In genomic region chr16:87954826-87955225, GRCh38 we compare ENCODE assay signal across 14 cellular contexts. TPM values are rescaled to one million over a fixed set of nuclear protein-coding genes. Genes with fewer than 3 reads are reported as not detected.
A peak's percentile ranks its signal among the peaks of the same experiment; 100 is the strongest.
DNase-seq lines count a peak whose midpoint lies in the region; ATAC-seq and TF ChIP-seq lines count a peak whose summit lies in the region.
"Had no signal": no experiment of that assay in that cellular context is flagged by ENCODE, and none has a peak within 500 bp of the region (broad histone marks: within the 10 kb centered on the region; RNA-seq: fewer than 3 reads in every experiment).

No MANE protein-coding gene starts in this region.

- no peaks in the 10 kb centered on the region for H3K27me3 ChIP-seq in BLaER1 treated with 17β-estradiol and CSF1 and Interleukin-3, amounts not matched to agents 10 nM and 100 nM
- no peaks in the 10 kb centered on the region for H3K27me3 ChIP-seq in neural progenitor cell
- H3K27me3 ChIP-seq in HAP-1 (ENCODE audit: low read depth) = no peaks in the 10 kb centered on the region
- H3K27me3 ChIP-seq in BE2C = no peaks in the 10 kb centered on the region

- TF ChIP-seq CTCF in RWPE1 (conservative IDR thresholded peaks at IDR 0.05; ENCODE audit: low read depth) (no peak), endothelial cell (IDR thresholded peaks at IDR 0.05; ENCODE audit: unreplicated experiment) (no peak), neural progenitor cell (IDR thresholded peaks at IDR 0.05) (no peak), BE2C (IDR thresholded peaks at IDR 0.05; ENCODE audit: low read depth, low read length) (no peak)

- peaks cover 0 to 40% (median 27%) of the 10 kb centered on the region in 11 experiments; a peak in 14 of 22 replicates for H3K36me3 ChIP-seq in BLaER1 treated with 17β-estradiol and CSF1 and Interleukin-3, amounts not matched to agents 10 nM and 100 nM
- H3K36me3 ChIP-seq in neural progenitor cell = no peaks in the 10 kb centered on the region
- H3K36me3 ChIP-seq in HAP-1 (replicated peaks) = peaks cover 29% of the 10 kb centered on the region
- peaks cover 4% of the 10 kb centered on the region for H3K36me3 ChIP-seq in BE2C

- no peak overlapping the region for H3K4me3 Mint-ChIP-seq in endothelial cell (ENCODE audit: unreplicated experiment)
- no peak overlapping the region for H3K4me3 Mint-ChIP-seq in neural progenitor cell

- peak overlapping the region in 2 of 10 experiments; percentile 4 to 6; a peak in 1 of 20 replicates for H3K4me3 ChIP-seq in BLaER1 treated with 17β-estradiol and CSF1 and Interleukin-3, amounts not matched to agents 10 nM and 100 nM
- H3K4me3 ChIP-seq in neural progenitor cell = no peak overlapping the region
- H3K4me3 ChIP-seq in HAP-1 = no peak overlapping the region
- no peak overlapping the region for H3K4me3 ChIP-seq in BE2C (ENCODE audit: low read depth, low read length)

- peak overlapping the region; percentile 87 to 100 (median 96) for H3K4me2 ChIP-seq in BLaER1 treated with 17β-estradiol and CSF1 and Interleukin-3, amounts not matched to agents 10 nM and 100 nM
- H3K4me2 ChIP-seq in neural progenitor cell = no peak overlapping the region

- POLR2A ChIA-PET in RWPE1 (lab: Yijun Ruan, JAX; ENCODE audit: low non-redundant PET) = no interaction called here

- H3K27ac Mint-ChIP-seq in endothelial cell (ENCODE audit: unreplicated experiment) = peak overlapping the region; percentile 97
- H3K27ac Mint-ChIP-seq in neural progenitor cell = no peak overlapping the region

- no peak for ATAC-seq in HG03097 (IDR thresholded peaks at IDR 0.05; ENCODE audit: low FRiP score, unreplicated experiment)

- H3K4me1 ChIP-seq in BLaER1 treated with 17β-estradiol and CSF1 and Interleukin-3, amounts not matched to agents 10 nM and 100 nM = peaks cover 80 to 85% (median 83%) of the 10 kb centered on the region in 10 experiments
- peaks cover 22% of the 10 kb centered on the region for H3K4me1 ChIP-seq in neural progenitor cell
- H3K4me1 ChIP-seq in HAP-1 = peaks cover 12% of the 10 kb centered on the region
- peaks cover 8% of the 10 kb centered on the region; the same call in 1 of the 2 replicates for H3K4me1 ChIP-seq in BE2C

- H3K79me2 ChIP-seq in neural progenitor cell (ENCODE audit: low read depth) = peaks cover 83% of the 10 kb centered on the region

- H3K4me1 Mint-ChIP-seq in endothelial cell (ENCODE audit: unreplicated experiment) = peaks cover 55% of the 10 kb centered on the region
- peaks cover 35% of the 10 kb centered on the region for H3K4me1 Mint-ChIP-seq in neural progenitor cell

- CTCF ChIA-PET in RWPE1 (lab: Yijun Ruan, JAX) = no interaction called here

- H3K36me3 Mint-ChIP-seq in endothelial cell (ENCODE audit: low read depth, unreplicated experiment) (peaks cover 19% of the 10 kb centered on the region), neural progenitor cell (peaks cover 15% of the 10 kb centered on the region)

- no peaks in the 10 kb centered on the region for H3K9me3 ChIP-seq in BLaER1 treated with 17β-estradiol and CSF1 and Interleukin-3, amounts not matched to agents 10 nM and 100 nM (replicated peaks in 1 of 11)
- H3K9me3 ChIP-seq in neural progenitor cell (ENCODE audit: low read depth) (no peaks in the 10 kb centered on the region), HAP-1 (no peaks in the 10 kb centered on the region), BE2C (no peaks in the 10 kb centered on the region)

- no peak overlapping the region for H2AFZ ChIP-seq in neural progenitor cell (replicated peaks)

- no peak for DNase-seq in RWPE1 (ENCODE audit: low spot score)
- DNase-seq in endothelial cell (ENCODE audit: low spot score) = no peak
- no peak for DNase-seq in neural progenitor cell (ENCODE audit: low spot score)
- no peak for DNase-seq in HAP-1 (ENCODE audit: low spot score in 2 of 2)
- no peak for DNase-seq in BE2C
- DNase-seq in NCI-H510A treated with DMSO at 0.1 percent for 48 hours (lab: John Stamatoyannopoulos, UW) = no peak
- DNase-seq: mesendoderm, NCI-H2029 had no signal

- H3K27me3 Mint-ChIP-seq in endothelial cell (ENCODE audit: unreplicated experiment) (no peaks in the 10 kb centered on the region), neural progenitor cell (ENCODE audit: insufficient read depth, low read depth) (no peaks in the 10 kb centered on the region)

- in situ Hi-C loops in HAP-1 (cut with MboI; ENCODE audit: low sequenced_read_pairs) = no loop called here

- H3K9ac ChIP-seq in BLaER1 treated with 17β-estradiol and CSF1 and Interleukin-3, amounts not matched to agents 10 nM and 100 nM = peak overlapping the region; percentile 99 to 100 (median 100); a peak in 21 of 22 replicates
- H3K9ac ChIP-seq in neural progenitor cell = peak overlapping the region; percentile 11

- no peaks in the 10 kb centered on the region for H3K9me3 Mint-ChIP-seq in endothelial cell (ENCODE audit: unreplicated experiment)
- H3K9me3 Mint-ChIP-seq in neural progenitor cell = no peaks in the 10 kb centered on the region

- H3K27ac ChIP-seq in BLaER1 treated with 17β-estradiol and CSF1 and Interleukin-3, amounts not matched to agents 10 nM and 100 nM = peak overlapping the region; percentile 80 to 100 (median 100)
- H3K27ac ChIP-seq in RWPE1 = peak overlapping the region; percentile 25
- no peak overlapping the region for H3K27ac ChIP-seq in neural progenitor cell
- H3K27ac ChIP-seq: C4-2B had no signal

- peaks cover 0 to 52% (median 0%) of the 10 kb centered on the region in 11 experiments; a peak in 7 of 22 replicates for H4K20me1 ChIP-seq in BLaER1 treated with 17β-estradiol and CSF1 and Interleukin-3, amounts not matched to agents 10 nM and 100 nM
- H4K20me1 ChIP-seq in neural progenitor cell (ENCODE audit: low read depth) = peaks cover 55% of the 10 kb centered on the region

- peaks cover 16% of the 10 kb centered on the region for H3F3A ChIP-seq in neural progenitor cell (ENCODE audit: low read depth)

RNA-seq across cellular contexts. Expression of gene BANP, which starts 3.6 kb away (rescaled TPM):
- total RNA-seq in endothelial cell (ENCODE audit: unreplicated experiment) (33.3 TPM), neural progenitor cell (ENCODE audit: low replicate concordance) (29.0 and 30.4 TPM in 2 replicates)
- 69.2 TPM for polyA plus RNA-seq in BE2C (2012; ENCODE audit: insufficient read depth, insufficient read length, low read depth)

RNA-seq across cellular contexts. Expression of gene CA5A, which starts 18.5 kb away (rescaled TPM):
- not detected for total RNA-seq in endothelial cell (ENCODE audit: unreplicated experiment)
- total RNA-seq in neural progenitor cell (ENCODE audit: low replicate concordance) = not detected in 2 replicates
- 0.23 TPM for polyA plus RNA-seq in BE2C (2012; ENCODE audit: insufficient read depth, insufficient read length, low read depth)
- total RNA-seq: fibroblast of villous mesenchyme, HT1080, RPMI7951 had no signal
